9 cellular contexts compared by ENCODE assay signal in the genomic region with DNA sequence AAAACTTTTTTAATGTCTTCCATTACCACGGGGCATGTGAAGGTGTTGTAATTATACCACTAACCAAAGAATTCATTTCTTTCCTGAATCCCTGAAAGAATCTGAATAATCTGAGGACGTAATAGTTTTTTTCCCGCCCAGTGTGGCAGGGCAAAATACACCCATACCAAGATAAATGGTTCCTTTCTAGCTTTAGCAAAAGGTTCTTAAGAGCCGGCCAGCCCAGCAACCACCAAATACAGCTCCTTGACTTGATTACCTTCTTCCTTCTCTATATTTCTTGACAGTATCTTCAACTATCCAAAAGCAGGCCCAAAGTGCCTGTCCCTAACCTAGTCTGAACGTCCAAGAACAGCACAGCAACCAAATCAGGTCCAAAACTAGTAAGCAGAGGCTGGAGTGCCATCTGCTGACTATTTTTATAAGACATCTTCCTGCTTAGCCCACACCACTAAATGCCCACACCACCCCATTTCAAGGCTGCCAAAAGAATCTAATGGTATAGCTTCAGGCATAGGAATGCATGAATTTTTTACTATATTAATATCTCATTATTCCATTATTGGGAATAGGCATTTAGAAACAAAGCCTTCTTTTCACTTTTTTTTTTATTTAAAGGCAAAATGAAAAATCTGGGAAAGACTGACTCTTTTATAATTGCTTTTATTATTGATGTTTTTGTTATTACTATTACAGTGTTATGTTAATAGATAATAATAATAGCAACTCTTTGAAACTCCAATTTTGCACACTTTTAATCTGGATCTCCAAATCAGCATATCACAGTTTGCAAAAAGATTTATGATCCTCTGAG.
A peak's percentile ranks its signal among the peaks of the same experiment; 100 is the strongest.
DNase-seq lines count a peak whose midpoint lies in the region; ATAC-seq, FAIRE-seq and TF ChIP-seq lines count a peak whose summit lies in the region.
"Had no signal": no experiment of that assay in that cellular context is flagged by ENCODE, and none has a peak within 500 bp of the region (broad histone marks: within the 10 kb centered on the region; RNA-seq: fewer than 3 reads in every experiment).

No MANE protein-coding gene starts in this region.

- ATAC-seq in HG02623 (IDR thresholded peaks at IDR 0.05; ENCODE audit: unreplicated experiment) = no peak

- H3K9ac ChIP-seq in mammary epithelial cell (ENCODE audit: insufficient read depth, low read length) = no peak overlapping the region
- no peak overlapping the region for H3K9ac ChIP-seq in kidney (ENCODE audit: low read length in 2 of 2)

- peak; percentile 55 to 67 for TF ChIP-seq CTCF in mammary epithelial cell (conservative IDR thresholded peaks at IDR 0.05 in 1 of 2, IDR thresholded peaks at IDR 0.05 in 1 of 2; ENCODE audit: extremely low read depth in 1 of 2, insufficient read depth in 1 of 2, low read depth in 1 of 2, low read length in 2 of 2)
- TF ChIP-seq CTCF in kidney (IDR thresholded peaks at IDR 0.05; ENCODE audit: borderline replicate concordance, extremely low read depth, insufficient read depth) = peak; percentile 44
- TF ChIP-seq CTCF in tibial artery (IDR thresholded peaks at IDR 0.05) = peak; percentile 63 to 80

- no TSS peak for BruUV-seq in mammary epithelial cell (replicated peaks; lab: Mats Ljungman, UMichigan)

- no peak overlapping the region for H3K4me3 ChIP-seq in HAP-1
- peak overlapping the region in 1 of 3 experiments; percentile 67 for H3K4me3 ChIP-seq in mammary epithelial cell (replicated peaks in 1 of 3; ENCODE audit: insufficient read depth in 1 of 3, low read depth in 2 of 3, low read length in 3 of 3)
- no peak overlapping the region for H3K4me3 ChIP-seq in kidney (ENCODE audit: low read length in 2 of 2)
- H3K4me3 ChIP-seq in tibial artery = no peak overlapping the region

- peak overlapping the region; percentile 80 for H3K4me2 ChIP-seq in mammary epithelial cell (ENCODE audit: insufficient read depth, low read depth, low read length)

- no peaks in the 10 kb centered on the region for H3K9me3 ChIP-seq in HAP-1
- no peaks in the 10 kb centered on the region for H3K9me3 ChIP-seq in mammary epithelial cell (replicated peaks; ENCODE audit: insufficient read depth, low read length)
- no peaks in the 10 kb centered on the region for H3K9me3 ChIP-seq in kidney (ENCODE audit: control insufficient read depth in 1 of 2, low read length in 2 of 2)
- H3K9me3 ChIP-seq in tibial artery = no peaks in the 10 kb centered on the region
- H3K9me3 ChIP-seq: neutrophil had no signal

- 57% methylated on average over 5 of the region's 5 CpGs for WGBS in mammary epithelial cell (ENCODE audit: low coverage, missing lambda C conversion rate)

- peak; percentile 25 for FAIRE-seq in kidney (lab: Jason Lieb, UNC)

- H3K79me2 ChIP-seq in mammary epithelial cell (ENCODE audit: insufficient read depth, low read length) = no peaks in the 10 kb centered on the region

- CTCF ChIA-PET in mammary epithelial cell (lab: Charles Lee; ENCODE audit: low non-redundant PET) = interaction anchor here (1.6 kb wide), 1 partner anchor 1069 kb away, joined by 7 read pairs; the partner anchor contains the start of gene TBX3

- H4K20me1 ChIP-seq in mammary epithelial cell (ENCODE audit: insufficient read depth, low read length) = no peaks in the 10 kb centered on the region

- in situ Hi-C loops in HAP-1 (cut with MboI; ENCODE audit: low sequenced_read_pairs) = loop anchor here (10.0 kb wide), 1 partner anchor 1088 kb away; no protein-coding TSS in a partner anchor
- in situ Hi-C loops in mammary epithelial cell (cut with MboI; ENCODE audit: low sequenced_read_pairs in 2 of 2) = loop anchor here in 1 of 2 donors (25.0 kb wide), 1 partner anchor 391 kb away; no protein-coding TSS in a partner anchor

- intact Hi-C loops in mammary epithelial cell (cut with micrococcal nuclease) (loop anchor here (1.0 to 10.0 kb wide), 10 partner anchors 121 to 1128 kb away; partner anchors contain the start of gene TBX3), kidney (cut with DNase I) (loop anchor here (5.0 kb wide), 1 partner anchor 1086 kb away; no protein-coding TSS in a partner anchor), tibial artery (cut with DNase I; ENCODE audit: low total_unique reads) (loop anchor here (2.0 to 10.0 kb wide), 2 partner anchors 1090 to 1768 kb away; no protein-coding TSS in a partner anchor)

- DNase-seq in COLO668 (lab: John Stamatoyannopoulos, UW; ENCODE audit: unreplicated experiment) = peak; percentile 15
- DNase-seq in HAP-1 (ENCODE audit: low spot score in 2 of 2) = peak; percentile 63
- DNase-seq in NCI-H526 treated with DMSO at 0.1 percent for 48 hours (lab: John Stamatoyannopoulos, UW) = peak; percentile 52
- peak; percentile 52 for DNase-seq in mammary epithelial cell
- DNase-seq in kidney = no peak
- peak in 1 of 2 donors; percentile 22 for DNase-seq in tibial artery
- no peak for DNase-seq in activated effector memory CD4-positive, alpha-beta T cell treated with anti-CD3 and anti-CD28 coated beads, Interleukin-2, amount 50 U/mL, for 16 hours

- no peak overlapping the region for H2AFZ ChIP-seq in mammary epithelial cell (ENCODE audit: low read depth, low read length)

- dilution Hi-C loops in mammary epithelial cell (cut with HindIII; ENCODE audit: low sequenced_read_pairs) = no loop called here

- H3K27ac ChIP-seq in mammary epithelial cell (ENCODE audit: insufficient read depth, low read depth, low read length) = no peak overlapping the region
- H3K27ac ChIP-seq in kidney (ENCODE audit: low read depth in 2 of 2, low read length in 2 of 2) = no peak overlapping the region
- H3K27ac ChIP-seq in tibial artery = no peak overlapping the region
- H3K27ac ChIP-seq: neutrophil had no signal

- H3K4me1 ChIP-seq in HAP-1 = peaks cover 5% of the 10 kb centered on the region; the same call in 1 of the 2 replicates
- peaks cover 9% of the 10 kb centered on the region for H3K4me1 ChIP-seq in mammary epithelial cell (ENCODE audit: insufficient read depth, low read length)
- H3K4me1 ChIP-seq in kidney (ENCODE audit: control insufficient read depth in 1 of 2, insufficient read depth in 1 of 2, low read depth in 1 of 2, low read length in 2 of 2) = peaks cover 0 to 2% of the 10 kb centered on the region in 2 donors
- H3K4me1 ChIP-seq in tibial artery = no peaks in the 10 kb centered on the region

- H3K27me3 ChIP-seq in HAP-1 (ENCODE audit: low read depth) = peaks cover 25% of the 10 kb centered on the region
- H3K27me3 ChIP-seq in mammary epithelial cell (ENCODE audit: insufficient read depth, low read length) = no peaks in the 10 kb centered on the region
- peaks cover 0 to 9% of the 10 kb centered on the region in 2 donors for H3K27me3 ChIP-seq in tibial artery

- H3K36me3 ChIP-seq in HAP-1 (replicated peaks) = no peaks in the 10 kb centered on the region
- no peaks in the 10 kb centered on the region for H3K36me3 ChIP-seq in mammary epithelial cell (ENCODE audit: insufficient read depth, low read length)
- H3K36me3 ChIP-seq in kidney (ENCODE audit: control insufficient read depth in 1 of 2, insufficient read depth in 2 of 2, low read length in 2 of 2) = no peaks in the 10 kb centered on the region
- no peaks in the 10 kb centered on the region for H3K36me3 ChIP-seq in tibial artery
- H3K36me3 ChIP-seq: neutrophil had no signal

Comparison
In these comparisons a context has a peak if more than half of its experiments do, and no peak if none do; other contexts are left out.
1. DNase-seq: peak in COLO668 (single experiment), HAP-1 (2 of 2), NCI-H526 treated with DMSO at 0.1 percent for 48 hours (single experiment) and mammary epithelial cell (single experiment); none in kidney (single experiment) and activated effector memory CD4-positive, alpha-beta T cell treated with anti-CD3 and anti-CD28 coated beads, Interleukin-2, amount 50 U/mL, for 16 hours (single experiment).
2. Peak in every context shown above with its lines, with median percentiles within 50 percentile points of each other: CTCF ChIP-seq.